In the genomic region with DNA sequence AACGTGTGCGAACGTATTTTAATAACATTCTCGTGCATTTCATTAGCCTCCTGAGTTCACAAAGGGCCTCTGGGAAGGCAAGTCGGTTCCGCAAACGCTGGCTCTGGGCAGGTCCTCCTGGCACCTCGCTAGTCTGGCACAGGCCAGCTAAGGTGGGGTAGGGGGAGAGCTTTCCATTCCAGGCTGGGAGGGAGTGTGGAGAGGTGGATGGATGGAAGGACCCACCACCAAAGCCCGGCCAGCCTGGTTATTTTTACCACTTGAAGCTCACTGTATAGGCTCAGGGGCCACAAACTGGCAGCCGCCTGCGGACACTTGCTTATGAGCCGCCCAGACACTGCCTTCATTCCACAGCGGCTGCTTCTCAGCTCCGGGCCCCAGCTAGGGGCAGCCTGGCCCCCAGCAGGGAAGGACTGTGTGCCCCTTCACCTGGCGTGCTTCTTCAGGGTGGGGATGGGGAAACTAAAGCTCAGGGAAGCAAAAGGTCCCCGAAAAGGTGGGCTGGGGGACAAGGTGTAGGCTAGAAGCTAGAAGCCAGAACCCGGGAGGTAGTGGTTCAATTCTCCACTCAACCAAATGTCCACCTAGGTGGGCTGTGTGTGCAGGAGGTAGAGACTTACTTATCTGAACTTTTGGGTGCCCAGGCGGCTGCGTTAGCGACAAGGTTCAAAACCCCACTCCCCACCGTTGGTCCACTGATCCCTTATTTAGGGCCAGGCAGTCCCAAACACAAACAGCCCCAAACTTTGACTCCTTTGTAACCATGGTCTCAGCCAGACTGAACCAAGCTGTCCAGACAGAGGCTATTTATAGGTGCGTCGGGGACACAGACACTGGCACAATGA, we compare ENCODE assay signal across 8 cellular contexts. TPM values are rescaled to one million over a fixed set of nuclear protein-coding genes. Genes with fewer than 3 reads are reported as not detected.
DNase-seq lines count a peak whose midpoint lies in the region; ATAC-seq and TF ChIP-seq lines count a peak whose summit lies in the region.

No MANE protein-coding gene starts in this region.

- peak overlapping the region; percentile 14 for H4K8ac ChIP-seq in trophoblast cell (ENCODE audit: low read depth, low read length)

- no peak overlapping the region for H3K27ac ChIP-seq in CD8-positive, alpha-beta memory T cell (ENCODE audit: low read depth, low read length)
- H3K27ac ChIP-seq in gastroesophageal sphincter, result peak overlapping the region; percentile 32 to 95 (median 90)
- peak overlapping the region; percentile 55 for H3K27ac ChIP-seq in trophoblast cell (ENCODE audit: low read depth, low read length)

- peak overlapping the region; percentile 71 for H3K4me2 ChIP-seq in trophoblast cell (ENCODE audit: low read length)

- H3K9me3 ChIP-seq in CD8-positive, alpha-beta memory T cell (ENCODE audit: low read length), result no peaks in the 10 kb centered on the region
- H3K9me3 ChIP-seq in gastroesophageal sphincter (no peaks in the 10 kb centered on the region), trophoblast cell (ENCODE audit: insufficient read depth, low read depth, low read length) (peaks cover 4% of the 10 kb centered on the region)

- TF ChIP-seq EP300 in gastroesophageal sphincter (IDR thresholded peaks at IDR 0.05), result no peak

- POLR2A ChIA-PET in CD8-positive, alpha-beta memory T cell (lab: Charles Lee), result no interaction called here
- POLR2A ChIA-PET in T-cell (lab: Charles Lee), result no interaction called here

- H2AFZ ChIP-seq in trophoblast cell (ENCODE audit: insufficient read depth, low read length, poor library complexity), result peak overlapping the region; percentile 4

- peaks cover 9% of the 10 kb centered on the region for H3K27me3 ChIP-seq in CD8-positive, alpha-beta memory T cell (ENCODE audit: insufficient read depth, low read length, poor library complexity, severe bottlenecking)
- H3K27me3 ChIP-seq in gastroesophageal sphincter, result no peaks in the 10 kb centered on the region
- H3K27me3 ChIP-seq in trophoblast cell (ENCODE audit: insufficient read depth, low read length), result no peaks in the 10 kb centered on the region

- peaks cover 18 to 26% of the 10 kb centered on the region in 2 donors for H3K27me3 Mint-ChIP-seq in CD8-positive, alpha-beta memory T cell
- H3K27me3 Mint-ChIP-seq in T-cell, result peaks cover 0 to 6% of the 10 kb centered on the region in 2 donors

- H4K12ac ChIP-seq in trophoblast cell (ENCODE audit: low read depth, low read length), result no peak overlapping the region

- peak overlapping the region; percentile 71 for H3K9ac ChIP-seq in trophoblast cell (ENCODE audit: low read length)

- H3K36me3 Mint-ChIP-seq in CD8-positive, alpha-beta memory T cell, result peaks cover 0 to 10% (median 0%) of the 10 kb centered on the region in 3 donors
- no peaks in the 10 kb centered on the region for H3K36me3 Mint-ChIP-seq in T-cell

- no peak overlapping the region for H3K23ac ChIP-seq in trophoblast cell (ENCODE audit: low read length)

- H3K4me1 Mint-ChIP-seq in CD8-positive, alpha-beta memory T cell, result peaks cover 14 to 41% (median 17%) of the 10 kb centered on the region in 3 donors
- peaks cover 30 to 49% (median 49%) of the 10 kb centered on the region in 3 donors for H3K4me1 Mint-ChIP-seq in T-cell

- 40 to 45% methylated on average over 6 to 7 of the region's 23 CpGs for WGBS in gastroesophageal sphincter (ENCODE audit: low coverage in 1 of 2), 2 donors
- WGBS in trophoblast cell (ENCODE audit: extremely low coverage, insufficient coverage, insufficient read length), result no CpG with 5 or more reads among the region's 23 CpGs

- TF ChIP-seq POLR2A in gastroesophageal sphincter (IDR thresholded peaks at IDR 0.05), result no peak

- H3K4me1 ChIP-seq in CD8-positive, alpha-beta memory T cell (ENCODE audit: insufficient read depth, low read length), result peaks cover 16% of the 10 kb centered on the region
- H3K4me1 ChIP-seq in gastroesophageal sphincter (peaks cover 0 to 85% (median 13%) of the 10 kb centered on the region in 3 donors), trophoblast cell (ENCODE audit: control insufficient read depth in 1 of 2, insufficient read depth in 2 of 2, low read length in 2 of 2) (peaks cover 21 to 22% of the 10 kb centered on the region in 2 experiments)

- H4K91ac ChIP-seq in trophoblast cell (ENCODE audit: low read depth, low read length), result peak overlapping the region; percentile 89

- peak overlapping the region; percentile 95 for H3K14ac ChIP-seq in trophoblast cell (ENCODE audit: low read length)

- H3K4me3 Mint-ChIP-seq in CD8-positive, alpha-beta memory T cell, result peak overlapping the region; percentile 83 to 94 (median 91)
- peak overlapping the region; percentile 86 to 93 (median 89) for H3K4me3 Mint-ChIP-seq in T-cell

- H3K79me2 ChIP-seq in trophoblast cell (ENCODE audit: control insufficient read depth, insufficient read depth, low read length, poor library complexity), result peaks cover 37% of the 10 kb centered on the region

- no peak overlapping the region for H2BK12ac ChIP-seq in trophoblast cell (ENCODE audit: low read length)

- TF ChIP-seq CTCF in gastroesophageal sphincter (IDR thresholded peaks at IDR 0.05), result no peak

- peak overlapping the region in 7 of 8 donors; percentile 89 to 98 (median 93) for H3K27ac Mint-ChIP-seq in CD8-positive, alpha-beta memory T cell
- H3K27ac Mint-ChIP-seq in T-cell, result peak overlapping the region; percentile 81 to 82

- H3K18ac ChIP-seq in trophoblast cell (ENCODE audit: low read length), result peak overlapping the region; percentile 97

- ATAC-seq in T-cell (replicated peaks in 1 of 4) (no peak), gastroesophageal sphincter (no peak), HG02840 (IDR thresholded peaks at IDR 0.05; ENCODE audit: low FRiP score, unreplicated experiment) (no peak), GM18519 (IDR thresholded peaks at IDR 0.05; ENCODE audit: low FRiP score, unreplicated experiment) (no peak)

- peaks cover 0 to 4% (median 0%) of the 10 kb centered on the region in 5 donors for H3K9me3 Mint-ChIP-seq in CD8-positive, alpha-beta memory T cell
- H3K9me3 Mint-ChIP-seq in T-cell, result no peaks in the 10 kb centered on the region

- DNase-seq in CD8-positive, alpha-beta memory T cell, result no peak
- DNase-seq in T-cell, result no peak
- peak; percentile 41 to 54 for DNase-seq in trophoblast cell
- DNase-seq in NCI-H2196 (lab: John Stamatoyannopoulos, UW; ENCODE audit: unreplicated experiment), result no peak
- no peak for DNase-seq in HUDEP-2 (lab: John Stamatoyannopoulos, UW; ENCODE audit: unreplicated experiment in 76 of 76)

- H3K79me1 ChIP-seq in trophoblast cell (ENCODE audit: low read length), result peaks cover 22% of the 10 kb centered on the region

- H2BK120ac ChIP-seq in trophoblast cell (ENCODE audit: insufficient read depth, low read length, poor library complexity), result peak overlapping the region; percentile 67

- peak overlapping the region; percentile 95 for H3K4ac ChIP-seq in trophoblast cell (ENCODE audit: low read depth, low read length)

- no peak overlapping the region for H3K4me3 ChIP-seq in CD8-positive, alpha-beta memory T cell (ENCODE audit: low read length)
- H3K4me3 ChIP-seq in gastroesophageal sphincter (peak overlapping the region; percentile 68 to 95), trophoblast cell (ENCODE audit: low read depth, low read length) (peak overlapping the region; percentile 83)

- peak overlapping the region; percentile 0 for H2AK5ac ChIP-seq in trophoblast cell (ENCODE audit: low read length)

- no peaks in the 10 kb centered on the region for H3K36me3 ChIP-seq in CD8-positive, alpha-beta memory T cell (ENCODE audit: insufficient read depth, low read length)
- H3K36me3 ChIP-seq in gastroesophageal sphincter, result no peaks in the 10 kb centered on the region
- H3K36me3 ChIP-seq in trophoblast cell (ENCODE audit: control insufficient read depth in 1 of 2, insufficient read depth in 2 of 2, low read length in 2 of 2), result peaks cover 26 to 28% of the 10 kb centered on the region in 2 experiments

- peak overlapping the region; percentile 29 for H2BK5ac ChIP-seq in trophoblast cell (ENCODE audit: low read depth, low read length, poor library complexity)

- CTCF ChIA-PET in CD8-positive, alpha-beta memory T cell (lab: Charles Lee), result interaction anchor here (1.1 to 1.3 kb wide), 2 partner anchors 24 to 54 kb away, joined by 3 read pairs; no protein-coding TSS in a partner anchor
- CTCF ChIA-PET in T-cell (lab: Charles Lee), result interaction anchor here (0.6 kb wide), 2 partner anchors 258 to 1349 kb away, joined by 4 to 5 read pairs; partner anchors contain the start of gene FAM210B (in 1 of the 2)

RNA-seq across cellular contexts. Expression of gene PMEPA1, which starts 1.7 kb away (rescaled TPM):
- total RNA-seq in CD8-positive, alpha-beta memory T cell, result 1 to 10 TPM; 3.8 to 4.4 TPM
- polyA plus RNA-seq in CD8-positive, alpha-beta memory T cell, result 0.30 TPM
- total RNA-seq in T-cell (10 to 100 TPM in 3 of 5 donors, 1 to 10 TPM in 2; 6.0 to 30.4 (median 21.7) TPM), gastroesophageal sphincter (10 to 100 TPM in 3 of 4 donors, 1 to 10 TPM in 1; 9.6 to 47.5 (median 18.9) TPM)
- 43.9 and 46.9 TPM in 2 replicates for polyA plus RNA-seq in trophoblast cell (2013)

Comparison
In these comparisons a context has a peak if more than half of its experiments do, and no peak if none do; other contexts are left out.
1. DNase-seq: peak in trophoblast cell (2 of 2); none in CD8-positive, alpha-beta memory T cell (0 of 5), T-cell (0 of 34), NCI-H2196 (single experiment) and HUDEP-2 (0 of 76).